ENCODE assay signal across 1 cellular context in the genomic region with DNA sequence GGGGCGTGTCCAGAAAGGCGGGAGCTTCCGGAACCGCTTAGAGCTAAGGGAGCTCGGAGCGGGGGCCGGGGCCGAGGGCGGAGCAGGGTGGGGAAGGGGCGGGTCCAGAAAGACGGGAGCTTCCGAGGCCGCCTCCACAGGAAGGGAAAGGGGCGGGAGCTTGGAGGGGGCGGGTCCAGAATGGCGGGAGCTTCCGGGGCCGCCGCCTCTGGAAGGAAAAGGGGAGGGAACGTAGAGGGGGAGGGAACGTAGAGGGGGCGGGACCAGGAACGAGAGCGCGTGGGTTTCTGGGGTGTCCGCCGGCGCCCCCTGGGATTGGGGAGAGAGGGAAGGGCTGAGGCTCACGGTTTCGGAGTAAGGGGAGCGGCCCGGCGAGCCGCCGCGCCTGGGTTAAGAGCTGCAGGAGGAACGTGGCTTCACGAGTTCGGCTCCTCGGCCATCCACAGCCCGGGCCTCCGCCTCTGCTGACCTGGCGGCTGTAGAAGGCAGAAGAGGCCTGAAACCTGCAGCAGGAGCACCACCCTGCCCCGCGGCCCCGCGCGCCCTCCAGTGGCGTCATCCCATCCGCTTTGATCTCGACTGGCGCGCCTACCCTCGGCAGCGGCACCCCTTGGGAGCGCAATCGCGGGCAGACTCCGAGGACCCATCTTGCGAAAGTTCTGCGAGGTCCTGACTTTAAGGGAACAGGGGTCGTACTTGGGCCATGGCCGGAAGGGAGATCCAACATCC.
TF ChIP-seq lines count a peak whose summit lies in the region.

No MANE protein-coding gene starts in this region.

TF ChIP-seq in IMR-90, 13 proteins besides CTCF, POLR2A, EP300 and RAD21 (continued from another document):
- TF ChIP-seq USF2 (IDR thresholded peaks at IDR 0.05; ENCODE audit: low read depth, low read length), result 0 out of 2 replicates have a peak, but pooled peaks have one; percentile 8
- no peak for TF ChIP-seq NFE2L2 (IDR thresholded peaks at IDR 0.05; ENCODE audit: low read depth, low read length)
- no peak for TF ChIP-seq RCOR1 (IDR thresholded peaks at IDR 0.05; ENCODE audit: insufficient replicate concordance, low read length)
- TF ChIP-seq CHD1 (IDR thresholded peaks at IDR 0.05; ENCODE audit: low read depth, low read length), result no peak
- no peak for TF ChIP-seq RFX5 (IDR thresholded peaks at IDR 0.05; ENCODE audit: low read depth, low read length)
- TF ChIP-seq CEBPB (IDR thresholded peaks at IDR 0.05; ENCODE audit: low read depth, low read length), result peak; percentile 71
- TF ChIP-seq MAFK (IDR thresholded peaks at IDR 0.05; ENCODE audit: low read depth, low read length), result no peak
- TF ChIP-seq SMC3 (IDR thresholded peaks at IDR 0.05; ENCODE audit: low read depth, low read length), result peak; percentile 59
- peak; percentile 81; the same call in 1 of the 2 replicates for TF ChIP-seq MXI1 (IDR thresholded peaks at IDR 0.05; ENCODE audit: borderline replicate concordance, low read depth, low read length)
- TF ChIP-seq MAZ (IDR thresholded peaks at IDR 0.05; ENCODE audit: borderline replicate concordance, low read depth, low read length), result peak; percentile 90
